12 cellular contexts compared by ENCODE assay signal in genomic region chr11:2531987-2532703, GRCh38.
DNase-seq lines count a peak whose midpoint lies in the region; ATAC-seq and TF ChIP-seq lines count a peak whose summit lies in the region.
"Had no signal": no experiment of that assay in that cellular context is flagged by ENCODE, and none has a peak within 500 bp of the region (broad histone marks: within the 10 kb centered on the region; RNA-seq: fewer than 3 reads in every experiment).

No MANE protein-coding gene starts in this region.

- H3K9me3 ChIP-seq in upper lobe of right lung, result no peaks in the 10 kb centered on the region
- H3K9me3 ChIP-seq: heart right ventricle, Peyer's patch, tibial artery had no signal

- no peak for TF ChIP-seq CTCF in nephron (IDR thresholded peaks at IDR 0.05; ENCODE audit: unreplicated experiment in 3 of 3)
- no peak for TF ChIP-seq CTCF in upper lobe of right lung (IDR thresholded peaks at IDR 0.05)

- peak; percentile 20 for DNase-seq in activated naive CD4-positive, alpha-beta T cell treated with anti-CD3 and anti-CD28 coated beads, Interleukin-2, amount 10 ng/mL, durations not matched to agents 7 days and 5 days
- no peak for DNase-seq in activated naive CD4-positive, alpha-beta T cell (lab: John Stamatoyannopoulos, UW)
- DNase-seq in cardiac septum (ENCODE audit: low spot score) (peak; percentile 74), upper lobe of right lung (peak; percentile 63), LoVo (ENCODE audit: low spot score) (no peak), NCI-H1694 treated with DMSO at 0.1 percent for 48 hours (lab: John Stamatoyannopoulos, UW) (no peak), NCI-H2029 (lab: John Stamatoyannopoulos, UW) (no peak)

- no peak overlapping the region for H3K4me3 Mint-ChIP-seq in activated naive CD4-positive, alpha-beta T cell treated with anti-CD3 and anti-CD28 coated beads, Interleukin-2, amount 10 ng/mL, durations not matched to agents 7 days and 5 days
- H3K4me3 Mint-ChIP-seq in nephron, result no peak overlapping the region

- no peak overlapping the region for H3K27ac Mint-ChIP-seq in activated naive CD4-positive, alpha-beta T cell treated with anti-CD3 and anti-CD28 coated beads, Interleukin-2, amount 10 ng/mL, durations not matched to agents 7 days and 5 days
- H3K27ac Mint-ChIP-seq in nephron, result peak overlapping the region in 2 of 3 experiments; percentile 91 to 98

- no peaks in the 10 kb centered on the region for H3K9me3 Mint-ChIP-seq in activated naive CD4-positive, alpha-beta T cell treated with anti-CD3 and anti-CD28 coated beads, Interleukin-2, amount 10 ng/mL, durations not matched to agents 7 days and 5 days
- H3K9me3 Mint-ChIP-seq in nephron, result no peaks in the 10 kb centered on the region
- H3K9me3 Mint-ChIP-seq: CD4-positive, CD25-positive, alpha-beta regulatory T cell had no signal

- CTCF ChIA-PET in activated naive CD4-positive, alpha-beta T cell treated with anti-CD3 and anti-CD28 coated beads, Interleukin-2, amount 10 ng/mL, durations not matched to agents 7 days and 5 days (lab: Charles Lee), result interaction anchor here (0.7 to 8.3 kb wide), 21 partner anchors 10 to 569 kb away, joined by 3 to 344 read pairs (median 4); partner anchors contain the start of genes CDKN1C, KCNQ1, PHLDA2 and TSSC4

- H3K36me3 ChIP-seq in upper lobe of right lung, result no peaks in the 10 kb centered on the region
- H3K36me3 ChIP-seq: Peyer's patch, tibial artery had no signal

- peaks cover 26% of the 10 kb centered on the region for H3K4me1 Mint-ChIP-seq in activated naive CD4-positive, alpha-beta T cell treated with anti-CD3 and anti-CD28 coated beads, Interleukin-2, amount 10 ng/mL, durations not matched to agents 7 days and 5 days
- H3K4me1 Mint-ChIP-seq in nephron, result peaks cover 17% of the 10 kb centered on the region

- no peaks in the 10 kb centered on the region for H3K27me3 ChIP-seq in upper lobe of right lung
- H3K27me3 ChIP-seq: heart right ventricle, Peyer's patch had no signal

- H3K4me3 ChIP-seq in upper lobe of right lung, result no peak overlapping the region

- no peak for ATAC-seq in upper lobe of right lung

- intact Hi-C loops in cardiac septum (cut with DNase I) (loop anchor here (1.0 kb wide), 2 partner anchors 104 to 356 kb away; no protein-coding TSS in a partner anchor), upper lobe of right lung (cut with DNase I) (loop anchor here (1.0 to 2.0 kb wide), 2 partner anchors 103 to 356 kb away; no protein-coding TSS in a partner anchor)

- H3K4me1 ChIP-seq in upper lobe of right lung, result peaks cover 13% of the 10 kb centered on the region

- peaks cover 1% of the 10 kb centered on the region for H3K36me3 Mint-ChIP-seq in activated naive CD4-positive, alpha-beta T cell treated with anti-CD3 and anti-CD28 coated beads, Interleukin-2, amount 10 ng/mL, durations not matched to agents 7 days and 5 days
- no peaks in the 10 kb centered on the region for H3K36me3 Mint-ChIP-seq in nephron (ENCODE audit: low read depth)
- H3K36me3 Mint-ChIP-seq: CD4-positive, CD25-positive, alpha-beta regulatory T cell had no signal

- H3K27ac ChIP-seq in upper lobe of right lung, result no peak overlapping the region
- H3K27ac ChIP-seq: tibial artery had no signal

- H3K27me3 Mint-ChIP-seq in activated naive CD4-positive, alpha-beta T cell treated with anti-CD3 and anti-CD28 coated beads, Interleukin-2, amount 10 ng/mL, durations not matched to agents 7 days and 5 days, result peaks cover 5% of the 10 kb centered on the region
- peaks cover 3% of the 10 kb centered on the region for H3K27me3 Mint-ChIP-seq in nephron (ENCODE audit: low read depth)
- H3K27me3 Mint-ChIP-seq: CD4-positive, CD25-positive, alpha-beta regulatory T cell had no signal

Comparison
In these comparisons a context has a peak if more than half of its experiments do, and no peak if none do; other contexts are left out.
1. DNase-seq: peak in activated naive CD4-positive, alpha-beta T cell treated with anti-CD3 and anti-CD28 coated beads, Interleukin-2, amount 10 ng/mL, durations not matched to agents 7 days and 5 days (single experiment), cardiac septum (single experiment) and upper lobe of right lung (single experiment); none in activated naive CD4-positive, alpha-beta T cell (0 of 4), LoVo (single experiment), NCI-H1694 treated with DMSO at 0.1 percent for 48 hours (single experiment) and NCI-H2029 (single experiment).